Comparison of ENCODE assay signal across 16 cellular contexts in genomic region chr3:172606021-172606420, GRCh38.
DNase-seq lines count a peak whose midpoint lies in the region; ATAC-seq and TF ChIP-seq lines count a peak whose summit lies in the region.
"Had no signal": no experiment of that assay in that cellular context is flagged by ENCODE, and none has a peak within 500 bp of the region (broad histone marks: within the 10 kb centered on the region; RNA-seq: fewer than 3 reads in every experiment).

No MANE protein-coding gene starts in this region.

- peaks cover 0 to 14% (median 0%) of the 10 kb centered on the region in 3 donors for H3K4me1 ChIP-seq in gastroesophageal sphincter
- H3K4me1 ChIP-seq: Peyer's patch had no signal

- TF ChIP-seq CTCF in astrocyte of the cerebellum (IDR thresholded peaks at IDR 0.05; ENCODE audit: low read depth, low read length, missing control alignments) (no peak), kidney epithelial cell (IDR thresholded peaks at IDR 0.05; ENCODE audit: insufficient read depth, low read length, poor library complexity, severe bottlenecking) (no peak), gastroesophageal sphincter (IDR thresholded peaks at IDR 0.05) (no peak)

- ATAC-seq in HG02759 (IDR thresholded peaks at IDR 0.05; ENCODE audit: unreplicated experiment) (no peak), GM21526 (IDR thresholded peaks at IDR 0.05; ENCODE audit: low FRiP score, unreplicated experiment) (no peak), gastroesophageal sphincter (no peak)
- ATAC-seq: activated CD8-positive, alpha-beta T cell treated with anti-CD3 and anti-CD28 coated beads, Interleukin-2, amount 10 ng/mL, durations not matched to agents 7 days and 5 days; left lung; pancreas had no signal

- 76 to 88% methylated on average over 3 to 5 of the region's 5 CpGs for WGBS in gastroesophageal sphincter (ENCODE audit: low coverage in 1 of 2), 2 donors

- H3K27ac ChIP-seq in gastroesophageal sphincter: no peak overlapping the region
- H3K27ac ChIP-seq: Peyer's patch, WERI-Rb-1 had no signal

- no peak for TF ChIP-seq POLR2A in gastroesophageal sphincter (IDR thresholded peaks at IDR 0.05)

- no peak overlapping the region for H3K4me3 ChIP-seq in astrocyte of the cerebellum (ENCODE audit: low read depth, low read length)
- H3K4me3 ChIP-seq in kidney epithelial cell (ENCODE audit: low read depth, low read length): no peak overlapping the region
- H3K4me3 ChIP-seq in gastroesophageal sphincter: no peak overlapping the region
- H3K4me3 ChIP-seq: left lung, pancreas, Peyer's patch had no signal

- in situ Hi-C loops in astrocyte of the cerebellum (cut with HindIII; ENCODE audit: low sequenced_read_pairs): no loop called here

- H3K36me3 ChIP-seq in kidney epithelial cell (ENCODE audit: control insufficient read depth, insufficient read depth, low read length) (no peaks in the 10 kb centered on the region), gastroesophageal sphincter (no peaks in the 10 kb centered on the region)
- H3K36me3 ChIP-seq: left lung, pancreas, Peyer's patch, WERI-Rb-1 had no signal

- H3K27me3 ChIP-seq in kidney epithelial cell (ENCODE audit: control insufficient read depth, insufficient read depth, low read length) (no peaks in the 10 kb centered on the region), gastroesophageal sphincter (no peaks in the 10 kb centered on the region)
- H3K27me3 ChIP-seq: left lung, pancreas, Peyer's patch had no signal

- DNase-seq in AG08396 (ENCODE audit: low spot score) (peak; percentile 23), HK-2 (ENCODE audit: unreplicated experiment) (peak; percentile 80), astrocyte of the cerebellum (ENCODE audit: low read depth) (peak; percentile 68), kidney epithelial cell (ENCODE audit: low read depth) (peak; percentile 90)
- DNase-seq in activated CD4-positive, alpha-beta T cell treated with anti-CD3 and anti-CD28 coated beads, Interleukin-2, amount 50 U/mL, for 48 hours: no peak
- DNase-seq: activated CD8-positive, alpha-beta T cell treated with anti-CD3 and anti-CD28 coated beads, Interleukin-2, amount 10 ng/mL, durations not matched to agents 7 days and 5 days; AML-193; left lung; NCI-H1417; pancreas; Peyer's patch; stimulated activated CD4-positive, alpha-beta T cell treated with anti-CD3 and anti-CD28 coated beads, Interleukin-2, amount 100 ng/mL, for 24 hours; WERI-Rb-1 had no signal

- TF ChIP-seq EP300 in gastroesophageal sphincter (IDR thresholded peaks at IDR 0.05): no peak

- H3K9me3 ChIP-seq in gastroesophageal sphincter: no peaks in the 10 kb centered on the region
- H3K9me3 ChIP-seq: left lung, pancreas, Peyer's patch had no signal

Comparison
In these comparisons a context has a peak if more than half of its experiments do, and no peak if none do; other contexts are left out.
1. DNase-seq: peak in AG08396 (single experiment), HK-2 (single experiment), astrocyte of the cerebellum (single experiment) and kidney epithelial cell (single experiment); none in activated CD4-positive, alpha-beta T cell treated with anti-CD3 and anti-CD28 coated beads, Interleukin-2, amount 50 U/mL, for 48 hours (0 of 2).